In the genomic region with DNA sequence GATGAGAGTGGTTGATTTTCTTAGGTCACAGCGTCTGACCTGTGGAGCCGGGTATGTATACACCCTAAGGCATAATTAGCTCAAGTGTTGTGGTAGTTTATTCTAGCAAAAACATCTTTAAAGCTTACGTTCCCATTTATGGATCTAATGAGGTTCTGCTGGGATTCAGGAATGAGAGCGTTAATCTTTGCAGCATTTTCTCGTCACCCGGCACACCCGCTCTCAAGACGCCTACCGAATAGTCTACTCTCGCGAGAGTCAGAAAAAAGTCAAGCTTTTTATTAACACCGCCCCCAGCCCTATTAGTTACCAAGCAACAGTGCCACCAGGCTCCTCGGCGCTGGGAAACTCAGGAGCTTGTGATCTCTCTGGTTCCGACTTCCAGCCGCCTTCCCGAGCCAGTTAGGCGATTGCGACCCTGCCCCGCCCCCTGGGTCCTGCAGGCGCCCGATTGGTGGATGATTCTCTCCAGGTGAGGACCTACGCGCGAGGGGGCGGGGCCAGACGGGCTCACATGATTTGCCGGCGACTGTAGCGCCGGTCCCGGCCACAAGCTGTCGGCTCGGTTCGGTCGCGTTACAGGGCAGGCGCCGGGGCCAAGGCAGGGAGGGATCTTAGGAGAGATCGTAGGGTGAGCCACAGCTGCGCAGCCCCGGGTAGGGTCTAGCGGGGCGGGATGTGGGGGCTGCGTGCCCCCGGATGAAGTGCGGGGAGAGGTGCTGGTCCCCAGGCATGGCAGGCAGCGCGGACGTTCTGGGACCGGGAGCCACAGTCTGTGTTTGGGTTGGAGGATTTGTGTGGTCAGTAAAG, we compare ENCODE assay signal across 8 cellular contexts. TPM values are rescaled to one million over a fixed set of nuclear protein-coding genes. Genes with fewer than 3 reads are reported as not detected.
DNase-seq lines count a peak whose midpoint lies in the region; ATAC-seq lines count a peak whose summit lies in the region.

A gene (plus strand): TSS at position 540 of the 810 bp plus-strand sequence. CDS start 1,443 bp downstream, outside the sequence.

- peak; percentile 84 for ATAC-seq in HG03432 (IDR thresholded peaks at IDR 0.05; ENCODE audit: unreplicated experiment)
- peak; percentile 76 for ATAC-seq in left colon

- DNase-seq in Ammon's horn (ENCODE audit: low spot score) (peak; percentile 96), GM19238 (ENCODE audit: insufficient read length, low spot score) (peak; percentile 85), NCI-H524 treated with DMSO at 0.1 percent for 48 hours (lab: John Stamatoyannopoulos, UW) (peak; percentile 92), dedifferentiated amniotic fluid mesenchymal stem cell (ENCODE audit: extremely low spot score) (peak; percentile 98), left colon (peak; percentile 99 to 100)
- DNase-seq in activated CD4-positive, alpha-beta T cell treated with anti-CD3 and anti-CD28 coated beads, Interleukin-2, amount 50 U/mL, for 4 hours = peak; percentile 94 to 95
- DNase-seq in stimulated activated CD4-positive, alpha-beta T cell treated with anti-CD3 and anti-CD28 coated beads, Interleukin-1b, Interleukin-23, amount 100 ng/mL, for 24 hours (ENCODE audit: low read depth in 4 of 4, low spot score in 1 of 4) = peak; percentile 84 to 97 (median 90)

- intact Hi-C loops in left colon (cut with DNase I, micrococcal nuclease) = no loop called here

RNA-seq across cellular contexts. Expression of the gene that starts here (rescaled TPM):
- 100 to 1,000 TPM; 104 to 117 TPM for total RNA-seq in left colon

Comparison
In these comparisons a context has a peak if more than half of its experiments do, and no peak if none do; other contexts are left out.
1. Peak in every context shown above with its lines: DNase-seq and ATAC-seq.